Comparison of ENCODE assay signal across 1 cellular context in the genomic region with DNA sequence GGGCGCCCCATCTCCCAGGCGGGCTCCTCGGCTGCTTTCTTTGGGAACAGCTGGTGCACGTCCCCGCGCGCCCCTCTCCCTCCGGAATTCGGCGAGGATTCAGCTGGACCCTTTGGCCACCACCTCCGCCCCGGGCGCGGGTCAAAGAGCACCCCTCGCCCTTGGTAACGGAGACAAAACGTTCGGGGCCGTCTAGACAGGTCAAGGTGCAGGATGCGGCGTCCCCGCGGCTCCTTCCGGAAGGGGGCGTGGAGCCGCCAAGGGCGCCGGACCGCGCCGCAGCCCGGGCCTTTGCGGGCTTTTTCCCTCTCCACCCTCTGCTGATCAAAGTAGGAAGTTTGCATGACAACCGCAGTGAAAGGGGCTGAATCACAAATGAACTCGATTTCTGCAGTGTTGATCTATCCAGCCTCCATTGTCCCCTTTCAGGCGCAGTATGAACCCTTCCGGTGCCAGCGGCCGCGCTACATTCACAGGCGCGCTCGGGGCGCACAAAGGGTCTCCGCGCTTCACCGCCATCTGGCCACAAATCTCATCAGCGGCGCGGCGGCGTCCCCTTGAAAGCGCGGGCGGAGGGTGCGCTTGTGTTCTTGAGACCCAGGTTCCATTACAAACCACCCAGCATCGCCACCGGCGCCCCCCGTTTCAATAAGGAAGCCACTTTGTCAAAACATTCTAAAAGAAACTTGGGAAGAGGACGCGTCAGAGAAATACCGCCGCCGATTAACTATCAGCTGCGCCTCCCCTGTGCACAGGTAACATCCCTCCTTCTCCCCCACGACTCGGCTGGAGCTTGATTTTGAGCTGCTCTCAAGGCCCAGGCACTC.
A peak's percentile ranks its signal among the peaks of the same experiment; 100 is the strongest.
TF ChIP-seq lines count a peak whose summit lies in the region.

No MANE protein-coding gene starts in this region.

TF ChIP-seq in WTC11, 78 proteins besides CTCF, POLR2A, EP300 and RAD21 (continued from another document):
- TF ChIP-seq OVOL2 (CRISPR knock-in tag; IDR thresholded peaks at IDR 0.05; ENCODE audit: borderline replicate concordance) (no peak), NR2C2 (CRISPR knock-in tag; IDR thresholded peaks at IDR 0.05) (no peak), ZNF416 (CRISPR knock-in tag; IDR thresholded peaks at IDR 0.05) (no peak), ATF3 (CRISPR knock-in tag; conservative IDR thresholded peaks at IDR 0.05) (no peak), AFF4 (CRISPR knock-in tag; IDR thresholded peaks at IDR 0.05; ENCODE audit: borderline replicate concordance) (no peak), TEAD4 (CRISPR knock-in tag; IDR thresholded peaks at IDR 0.05) (no peak), FOXK1 (CRISPR knock-in tag; IDR thresholded peaks at IDR 0.05) (no peak), ZNF121 (CRISPR knock-in tag; IDR thresholded peaks at IDR 0.05) (no peak), MYBL2 (CRISPR knock-in tag; IDR thresholded peaks at IDR 0.05) (no peak), SMAD4 (CRISPR knock-in tag; IDR thresholded peaks at IDR 0.05) (0 out of 2 replicates have a peak, but pooled peaks have one; percentile 63), HMGXB4 (CRISPR knock-in tag; IDR thresholded peaks at IDR 0.05) (peak; percentile 36; the same call in 1 of the 2 replicates), ATF2 (CRISPR knock-in tag; IDR thresholded peaks at IDR 0.05; ENCODE audit: borderline replicate concordance, low read depth) (no peak), NFE2L1 (CRISPR knock-in tag; IDR thresholded peaks at IDR 0.05) (no peak), TCF7 (CRISPR knock-in tag; IDR thresholded peaks at IDR 0.05; ENCODE audit: low read depth) (no peak)
